In the genomic region with DNA sequence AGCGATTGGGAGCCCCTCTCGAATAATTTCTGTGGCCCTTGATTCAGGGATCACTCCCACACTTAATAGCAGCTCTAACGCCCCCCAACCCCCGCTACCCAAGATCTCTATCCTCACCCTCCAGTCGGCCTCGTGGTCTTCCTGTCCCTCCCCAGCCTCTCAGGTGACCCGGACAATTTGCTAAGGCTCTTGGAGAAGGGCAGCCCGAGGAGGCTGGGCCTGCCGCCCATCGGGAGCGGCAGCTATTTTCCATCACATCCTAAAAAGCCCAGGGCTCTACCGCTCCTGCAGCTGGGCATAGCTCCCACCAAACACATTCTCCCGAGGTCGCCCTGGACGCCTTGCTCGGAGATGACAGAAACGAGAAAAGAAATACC, we compare ENCODE assay signal across 10 cellular contexts. TPM values are rescaled to one million over a fixed set of nuclear protein-coding genes. Genes with fewer than 3 reads are reported as not detected.
DNase-seq lines count a peak whose midpoint lies in the region; ATAC-seq and TF ChIP-seq lines count a peak whose summit lies in the region.
"Had no signal": no experiment of that assay in that cellular context is flagged by ENCODE, and none has a peak within 500 bp of the region (broad histone marks: within the 10 kb centered on the region; RNA-seq: fewer than 3 reads in every experiment).

No MANE protein-coding gene starts in this region.

- no peaks in the 10 kb centered on the region for H3K9me3 ChIP-seq in IMR-90 (ENCODE audit: control insufficient read depth, insufficient read depth, low read length)
- no peaks in the 10 kb centered on the region for H3K9me3 ChIP-seq in colonic mucosa
- H3K9me3 ChIP-seq in mononuclear cell (ENCODE audit: low read depth, low read length): no peaks in the 10 kb centered on the region

- H3K9ac ChIP-seq in IMR-90 (ENCODE audit: low read depth, low read length) (no peak overlapping the region), colonic mucosa (ENCODE audit: low read depth in 2 of 2, low read length in 2 of 2) (peak overlapping the region; percentile 57 to 72)

- H3K79me1 ChIP-seq in IMR-90 (ENCODE audit: low read depth in 1 of 2, low read length in 2 of 2): peaks cover 13 to 22% of the 10 kb centered on the region in 2 experiments; a peak in 3 of 4 replicates

- peak overlapping the region; percentile 5 for H2AK9ac ChIP-seq in IMR-90 (replicated peaks; ENCODE audit: low read depth, low read length, poor library complexity)

- no peak overlapping the region for H3K56ac ChIP-seq in IMR-90 (ENCODE audit: extremely low read depth, insufficient read depth, low read length)

- H3K18ac ChIP-seq in IMR-90 (ENCODE audit: low read depth, low read length): no peak overlapping the region

- peaks cover 14% of the 10 kb centered on the region for H3K4me1 ChIP-seq in IMR-90 (ENCODE audit: control insufficient read depth, insufficient read depth, low read length)
- H3K4me1 ChIP-seq in colonic mucosa: peaks cover 16% of the 10 kb centered on the region
- H3K4me1 ChIP-seq in mononuclear cell (ENCODE audit: insufficient read depth, low read length): peaks cover 26% of the 10 kb centered on the region

- no peak overlapping the region for H2BK15ac ChIP-seq in IMR-90 (ENCODE audit: low read depth, low read length)

- CTCF ChIA-PET in IMR-90 (lab: Yijun Ruan, JAX): interaction anchor here (0.5 to 6.0 kb wide), 8 partner anchors 9 to 45 kb away, joined by 3 to 103 read pairs (median 8); a partner anchor contains a TSS

- no peak overlapping the region for H2BK5ac ChIP-seq in IMR-90 (ENCODE audit: low read depth, low read length, poor library complexity, severe bottlenecking)

- H3K4me2 ChIP-seq in IMR-90 (ENCODE audit: low read depth, low read length): no peak overlapping the region

- intact Hi-C loops in IMR-90 (cut with micrococcal nuclease): loop anchor here (5.0 kb wide), 1 partner anchor 44 kb away; no protein-coding TSS in a partner anchor
- intact Hi-C loops in colonic mucosa (cut with DNase I): loop anchor here (2.0 kb wide), 1 partner anchor 32 kb away; no protein-coding TSS in a partner anchor

- H3K14ac ChIP-seq in IMR-90 (replicated peaks; ENCODE audit: low read depth, low read length): no peak overlapping the region

- POLR2A ChIA-PET in IMR-90 (lab: Charles Lee; ENCODE audit: unreplicated experiment): interaction anchor here (0.6 to 1.4 kb wide), 3 partner anchors 12 to 1446 kb away, joined by 3 to 7 read pairs (median 3); a partner anchor contains a TSS

- WGBS in IMR-90 (ENCODE audit: extremely low coverage in 2 of 2, insufficient read length in 1 of 2), 2 experiments: 17% methylated on average over 4 of the region's 17 CpGs; no CpG with 5 or more reads in 1 of the 2 experiments

- 0 out of 2 replicates have a peak, but pooled peaks cover 1% of the 10 kb centered on the region for H3K9me1 ChIP-seq in IMR-90 (ENCODE audit: insufficient read depth, low read length)

- H3K36me3 ChIP-seq in IMR-90 (ENCODE audit: control insufficient read depth, insufficient read depth, low read length) (peaks cover 34% of the 10 kb centered on the region), colonic mucosa (peaks cover 8% of the 10 kb centered on the region)

- dilution Hi-C loops in IMR-90 (cut with HindIII; ENCODE audit: low sequenced_read_pairs, unreplicated experiment): no loop called here

- H2BK120ac ChIP-seq in IMR-90 (ENCODE audit: low read depth, low read length): no peak overlapping the region

- H2BK20ac ChIP-seq in IMR-90 (ENCODE audit: low read depth, low read length): no peak overlapping the region

- no peak overlapping the region for H4K8ac ChIP-seq in IMR-90 (ENCODE audit: low read depth in 2 of 2, low read length in 2 of 2)

- H3K4me3 ChIP-seq in IMR-90 (ENCODE audit: insufficient read depth, low read depth, low read length) (no peak overlapping the region), colonic mucosa (peak overlapping the region; percentile 28), mononuclear cell (ENCODE audit: low read length) (peak overlapping the region; percentile 25)

- 0 out of 2 replicates have a peak overlapping the region, but pooled peaks have one; percentile 17 for H2AK5ac ChIP-seq in IMR-90 (ENCODE audit: low read depth, low read length)

- no TSS peak for BruUV-seq in IMR-90 (replicated peaks; lab: Mats Ljungman, UMichigan)

- in situ Hi-C loops in IMR-90 (cut with MboI; ENCODE audit: low sequenced_read_pairs): no loop called here

- no peak overlapping the region for H3K23ac ChIP-seq in IMR-90 (ENCODE audit: low read depth, low read length)

- TF ChIP-seq RAD21 in IMR-90 (IDR thresholded peaks at IDR 0.05; ENCODE audit: low read length): no peak

- H4K5ac ChIP-seq in IMR-90 (ENCODE audit: low read depth, low read length): no peak overlapping the region

- no peak overlapping the region for H4K91ac ChIP-seq in IMR-90 (ENCODE audit: insufficient read depth, low read depth, low read length)

- no peak overlapping the region; the same call in 1 of the 2 replicates for H3K4ac ChIP-seq in IMR-90 (ENCODE audit: low read depth, low read length)

- TF ChIP-seq CTCF in 22Rv1 (IDR thresholded peaks at IDR 0.05) (no peak), IMR-90 (conservative IDR thresholded peaks at IDR 0.05; ENCODE audit: low read depth, low read length) (no peak), colonic mucosa (IDR thresholded peaks at IDR 0.05) (no peak)

- H3K27ac ChIP-seq in 22Rv1: peak overlapping the region; percentile 62
- no peak overlapping the region for H3K27ac ChIP-seq in IMR-90 (ENCODE audit: insufficient read depth, low read length)
- peak overlapping the region; percentile 72 for H3K27ac ChIP-seq in colonic mucosa

- DNase-seq in IMR-90 (no peak), colonic mucosa (no peak), CD1c-positive myeloid dendritic cell (ENCODE audit: extremely low spot score) (no peak), AG08395 (ENCODE audit: low spot score) (no peak), SKM-1 treated with dmso at 0.1 percent for 144 hours (lab: John Stamatoyannopoulos, UW; ENCODE audit: unreplicated experiment) (no peak)

- H3K27me3 ChIP-seq in IMR-90 (ENCODE audit: control insufficient read depth, insufficient read depth, low read length): no peaks in the 10 kb centered on the region
- no peaks in the 10 kb centered on the region for H3K27me3 ChIP-seq in colonic mucosa
- peaks cover 4% of the 10 kb centered on the region for H3K27me3 ChIP-seq in mononuclear cell (ENCODE audit: insufficient read depth, low read length)

- peaks cover 19% of the 10 kb centered on the region for H4K20me1 ChIP-seq in IMR-90 (ENCODE audit: insufficient read depth, low read length)

- TF ChIP-seq POLR2A in IMR-90 (IDR thresholded peaks at IDR 0.05; ENCODE audit: low read depth, low read length): no peak; the same call in 1 of the 2 replicates

- ATAC-seq in IMR-90 (ENCODE audit: low read depth) (no peak), GM18502 (IDR thresholded peaks at IDR 0.05; ENCODE audit: poor library complexity, unreplicated experiment) (no peak)

- H2AFZ ChIP-seq in IMR-90 (replicated peaks; ENCODE audit: low read length, poor library complexity): peak overlapping the region; percentile 13

TF ChIP-seq in IMR-90, 13 proteins besides CTCF, POLR2A, EP300 and RAD21 (continues in another document):
- TF ChIP-seq NFE2L2 (IDR thresholded peaks at IDR 0.05; ENCODE audit: low read depth, low read length): no peak
- no peak for TF ChIP-seq MXI1 (IDR thresholded peaks at IDR 0.05; ENCODE audit: borderline replicate concordance, low read depth, low read length)
- no peak for TF ChIP-seq RFX5 (IDR thresholded peaks at IDR 0.05; ENCODE audit: low read depth, low read length)
- no peak for TF ChIP-seq SMC3 (IDR thresholded peaks at IDR 0.05; ENCODE audit: low read depth, low read length)
- TF ChIP-seq MAFK (IDR thresholded peaks at IDR 0.05; ENCODE audit: low read depth, low read length): no peak
- no peak for TF ChIP-seq BHLHE40 (IDR thresholded peaks at IDR 0.05; ENCODE audit: low read depth, low read length)
- TF ChIP-seq CHD1 (IDR thresholded peaks at IDR 0.05; ENCODE audit: low read depth, low read length): no peak
- no peak for TF ChIP-seq FOS (IDR thresholded peaks at IDR 0.05; ENCODE audit: low read depth, low read length)
- TF ChIP-seq, protein P1, sequence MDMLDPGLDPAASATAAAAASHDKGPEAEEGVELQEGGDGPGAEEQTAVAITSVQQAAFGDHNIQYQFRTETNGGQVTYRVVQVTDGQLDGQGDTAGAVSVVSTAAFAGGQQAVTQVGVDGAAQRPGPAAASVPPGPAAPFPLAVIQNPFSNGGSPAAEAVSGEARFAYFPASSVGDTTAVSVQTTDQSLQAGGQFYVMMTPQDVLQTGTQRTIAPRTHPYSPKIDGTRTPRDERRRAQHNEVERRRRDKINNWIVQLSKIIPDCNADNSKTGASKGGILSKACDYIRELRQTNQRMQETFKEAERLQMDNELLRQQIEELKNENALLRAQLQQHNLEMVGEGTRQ (IDR thresholded peaks at IDR 0.05; ENCODE audit: low read depth, low read length): no peak
- no peak for TF ChIP-seq CEBPB (IDR thresholded peaks at IDR 0.05; ENCODE audit: low read depth, low read length)

RNA-seq across cellular contexts. Expression of a gene that starts 12.0 kb away (rescaled TPM):
- total RNA-seq in IMR-90 (2012; rRNA removed) (41.6 and 44.2 TPM in 2 replicates), colonic mucosa (10 to 100 TPM; 13.1 to 21.2 TPM), mononuclear cell (0.31 TPM)
- 102 and 122 TPM in 2 replicates for polyA plus RNA-seq in IMR-90 (2012; rRNA removed)
- 50.7 and 178 TPM in 2 replicates for polyA plus RNA-seq in IMR-90 (2012; cell fraction: cytosol; rRNA removed)
- polyA plus RNA-seq in IMR-90 (2012; cell fraction: nucleus; rRNA removed; ENCODE audit: low replicate concordance): 49.6 and 125 TPM in 2 replicates

RNA-seq across cellular contexts. Expression of a gene that starts 25.9 kb away (rescaled TPM):
- 1,498 and 1,861 TPM in 2 replicates for total RNA-seq in IMR-90 (2012; rRNA removed)
- 948 and 1,037 TPM in 2 replicates for polyA plus RNA-seq in IMR-90 (2012; rRNA removed)
- polyA plus RNA-seq in IMR-90 (2012; cell fraction: cytosol; rRNA removed): 955 and 1,043 TPM in 2 replicates
- polyA plus RNA-seq in IMR-90 (2012; cell fraction: nucleus; rRNA removed; ENCODE audit: low replicate concordance): 737 and 1,227 TPM in 2 replicates
- total RNA-seq in colonic mucosa: 100 to 1,000 TPM; 186 to 376 TPM
- total RNA-seq in mononuclear cell: 41.2 TPM

RNA-seq across cellular contexts. Expression of a gene that starts 57.9 kb away (rescaled TPM):
- total RNA-seq in IMR-90 (2012; rRNA removed) (14.0 and 14.4 TPM in 2 replicates), colonic mucosa (10 to 100 TPM; 17.9 to 24.1 TPM), mononuclear cell (1.5 TPM)
- 23.1 and 23.6 TPM in 2 replicates for polyA plus RNA-seq in IMR-90 (2012; rRNA removed)
- polyA plus RNA-seq in IMR-90 (2012; cell fraction: cytosol; rRNA removed): 11.8 and 15.2 TPM in 2 replicates
- polyA plus RNA-seq in IMR-90 (2012; cell fraction: nucleus; rRNA removed; ENCODE audit: low replicate concordance): 31.9 and 47.5 TPM in 2 replicates

RNA-seq across cellular contexts. Expression of a gene that starts 59.5 kb away (rescaled TPM):
- total RNA-seq in IMR-90 (2012; rRNA removed) (not detected in 2 replicates), colonic mucosa (not detected), mononuclear cell (not detected)
- not detected in 2 replicates for polyA plus RNA-seq in IMR-90 (2012; rRNA removed)
- 0.02 TPM in 1 of 2 replicates, not detected in the other for polyA plus RNA-seq in IMR-90 (2012; cell fraction: cytosol; rRNA removed)
- polyA plus RNA-seq in IMR-90 (2012; cell fraction: nucleus; rRNA removed; ENCODE audit: low replicate concordance): 0.20 and 0.45 TPM in 2 replicates
- total RNA-seq: lung microvascular endothelial cell, SK-MEL-5 had no signal

Comparison
In these comparisons a context has a peak if more than half of its experiments do, and no peak if none do; other contexts are left out.
1. RNA of a gene that starts 12.0 kb away (total RNA-seq): 41.6 to 44.2 TPM in IMR-90 and 13.1 to 21.2 TPM in colonic mucosa; 0.31 TPM in mononuclear cell (single experiment); every median in the first group is over 10 times any median in the second.